In the genomic region with DNA sequence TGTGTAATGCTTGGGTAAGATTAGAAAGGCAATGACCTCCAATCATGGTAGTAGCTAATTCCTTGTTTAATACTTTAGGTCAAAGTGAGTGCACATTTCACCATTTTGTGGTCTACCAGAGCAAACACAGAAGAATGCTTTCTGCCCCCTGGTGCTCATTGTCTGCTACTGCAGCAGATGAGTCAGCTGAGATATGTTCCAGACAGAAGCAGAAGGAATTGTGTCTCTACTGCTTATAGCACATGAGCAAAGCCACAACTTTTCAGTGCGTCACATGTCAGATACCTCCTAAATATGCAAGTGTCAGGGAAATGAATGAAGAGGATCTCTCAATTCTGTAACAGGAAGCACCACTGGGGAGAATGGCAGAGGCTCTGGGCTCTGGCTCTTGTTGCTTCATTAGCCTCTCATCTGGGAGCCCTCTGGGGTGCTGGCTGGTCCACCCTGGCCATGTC, we compare ENCODE assay signal across 8 cellular contexts.
DNase-seq lines count a peak whose midpoint lies in the region; ATAC-seq and TF ChIP-seq lines count a peak whose summit lies in the region.

No MANE protein-coding gene starts in this region.

- H3K27ac Mint-ChIP-seq in activated T-cell treated with anti-CD3 and anti-CD28 coated beads, Interleukin-2, amount 50 U/mL, for 24 hours = no peak overlapping the region
- H3K27ac Mint-ChIP-seq in nephron progenitor cell = no peak overlapping the region

- peaks cover 14% of the 10 kb centered on the region for H3F3A ChIP-seq in PC-9 (ENCODE audit: insufficient read depth, low read depth)

- POLR2A ChIA-PET in PC-9 (lab: Charles Lee; ENCODE audit: unreplicated experiment) = interaction anchor here (0.6 to 0.7 kb wide), 2 partner anchors 27 to 460 kb away, joined by 3 to 5 read pairs; no protein-coding TSS in a partner anchor

- no peaks in the 10 kb centered on the region for H3K27me3 Mint-ChIP-seq in activated T-cell treated with anti-CD3 and anti-CD28 coated beads, Interleukin-2, amount 50 U/mL, for 24 hours
- H3K27me3 Mint-ChIP-seq in nephron progenitor cell (ENCODE audit: low read depth, poor library complexity) = peaks cover 2% of the 10 kb centered on the region

- no peak overlapping the region for H3K27ac ChIP-seq in PC-9

- no peaks in the 10 kb centered on the region for H3K36me3 ChIP-seq in PC-9 (ENCODE audit: low read depth)

- no peaks in the 10 kb centered on the region for H3K27me3 ChIP-seq in PC-9 (ENCODE audit: insufficient read depth, low read depth)

- H3K4me2 ChIP-seq in PC-9 = no peak overlapping the region

- H3K4me1 Mint-ChIP-seq in activated T-cell treated with anti-CD3 and anti-CD28 coated beads, Interleukin-2, amount 50 U/mL, for 24 hours (ENCODE audit: low read depth) = peaks cover 28% of the 10 kb centered on the region
- peaks cover 6% of the 10 kb centered on the region for H3K4me1 Mint-ChIP-seq in nephron progenitor cell

- H3K4me3 Mint-ChIP-seq in activated T-cell treated with anti-CD3 and anti-CD28 coated beads, Interleukin-2, amount 50 U/mL, for 24 hours = no peak overlapping the region
- no peak overlapping the region for H3K4me3 Mint-ChIP-seq in nephron progenitor cell

- H3K9me2 ChIP-seq in PC-9 (ENCODE audit: insufficient read depth) = no peaks in the 10 kb centered on the region

- no peak overlapping the region for H3K4me3 ChIP-seq in PC-9

- no peaks in the 10 kb centered on the region for H4K20me1 ChIP-seq in PC-9 (ENCODE audit: insufficient read depth)

- H2AFZ ChIP-seq in PC-9 = no peak overlapping the region

- intact Hi-C loops in PC-9 (cut with micrococcal nuclease; ENCODE audit: unreplicated experiment) = loop anchor here (1.0 to 10.0 kb wide), 6 partner anchors 104 to 467 kb away; no protein-coding TSS in a partner anchor

- peak; percentile 32 for DNase-seq in CMK (ENCODE audit: low read depth)
- DNase-seq in HT-29 (ENCODE audit: low spot score) = peak; percentile 96
- peak; percentile 65 to 82 for DNase-seq in PC-9
- peak; percentile 81 for DNase-seq in activated T-cell treated with anti-CD3 and anti-CD28 coated beads, Interleukin-2, amount 50 U/mL, for 24 hours
- DNase-seq in fibroblast of gingiva (ENCODE audit: low read depth) = peak; percentile 89
- peak; percentile 69 for DNase-seq in nephron progenitor cell
- DNase-seq in stimulated activated naive CD4-positive, alpha-beta T cell (lab: John Stamatoyannopoulos, UW) = peak; percentile 51 to 87 (median 62)

- H3K79me2 ChIP-seq in PC-9 (ENCODE audit: low read depth) = no peaks in the 10 kb centered on the region

- peak; percentile 73 for ATAC-seq in GM19468 (IDR thresholded peaks at IDR 0.05; ENCODE audit: extremely low read depth, unreplicated experiment)

- CTCF ChIA-PET in PC-9 (lab: Charles Lee) = interaction anchor here (0.5 to 1.2 kb wide), 3 partner anchors 121 to 467 kb away, joined by 3 to 6 read pairs (median 5); no protein-coding TSS in a partner anchor

- no peaks in the 10 kb centered on the region for H3K9me3 Mint-ChIP-seq in activated T-cell treated with anti-CD3 and anti-CD28 coated beads, Interleukin-2, amount 50 U/mL, for 24 hours
- no peaks in the 10 kb centered on the region for H3K9me3 Mint-ChIP-seq in nephron progenitor cell

- no TSS peak for BruUV-seq in PC-9 (replicated peaks; lab: Mats Ljungman, UMichigan)

- TF ChIP-seq CTCF in PC-9 (conservative IDR thresholded peaks at IDR 0.05) = peak; percentile 98
- peak; percentile 91 for TF ChIP-seq CTCF in nephron progenitor cell (IDR thresholded peaks at IDR 0.05)

- peaks cover 32% of the 10 kb centered on the region for H3K4me1 ChIP-seq in PC-9 (replicated peaks; ENCODE audit: insufficient read depth)

- peaks cover 5% of the 10 kb centered on the region; the same call in 1 of the 2 replicates for H3K9me3 ChIP-seq in PC-9 (ENCODE audit: insufficient read depth, low read depth)

- no peaks in the 10 kb centered on the region for H3K36me3 Mint-ChIP-seq in activated T-cell treated with anti-CD3 and anti-CD28 coated beads, Interleukin-2, amount 50 U/mL, for 24 hours (ENCODE audit: low read depth)
- no peaks in the 10 kb centered on the region for H3K36me3 Mint-ChIP-seq in nephron progenitor cell (ENCODE audit: low read depth)

Comparison
In these comparisons a context has a peak if more than half of its experiments do, and no peak if none do; other contexts are left out.
1. DNase-seq: peak in every context shown above with its lines; median percentile 96 in HT-29; 89 in fibroblast of gingiva; 81 in activated T-cell treated with anti-CD3 and anti-CD28 coated beads, Interleukin-2, amount 50 U/mL, for 24 hours; 74 in PC-9; 69 in nephron progenitor cell; 62 in stimulated activated naive CD4-positive, alpha-beta T cell; 32 in CMK.